10 cellular contexts compared by ENCODE assay signal in the genomic region with DNA sequence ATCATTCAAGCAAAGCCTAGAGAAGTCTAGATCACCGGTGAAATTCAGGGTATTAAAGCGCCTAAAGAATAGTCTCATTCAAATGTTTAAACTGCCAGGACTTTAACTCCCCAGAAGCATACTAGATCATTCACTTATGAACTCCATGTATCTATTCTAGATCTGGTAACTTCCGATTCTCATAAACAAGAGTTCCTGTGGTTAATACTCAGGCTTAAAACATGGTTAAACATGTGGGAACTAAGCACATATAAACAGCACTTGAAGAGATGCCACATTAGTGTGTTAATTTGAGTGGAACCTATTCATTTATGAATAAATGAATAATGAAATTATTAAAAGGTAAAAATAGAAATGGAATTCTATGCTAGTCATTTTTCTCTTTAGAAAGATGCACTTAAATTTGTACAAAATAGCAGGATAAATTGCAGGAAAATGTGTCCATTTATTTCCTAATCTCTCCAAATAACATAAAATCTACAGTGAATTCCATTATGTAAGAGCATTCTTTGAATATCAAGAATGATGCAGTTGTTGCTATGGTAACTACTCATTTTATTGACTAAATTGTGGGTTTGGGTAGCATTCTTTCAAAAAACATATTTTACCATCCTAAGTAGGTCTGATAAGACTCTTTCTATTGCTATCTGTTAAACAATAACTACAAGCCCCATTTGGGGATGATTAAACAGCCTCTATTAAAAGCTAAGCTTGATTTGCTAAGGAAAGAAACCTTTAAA.
DNase-seq lines count a peak whose midpoint lies in the region; ATAC-seq, FAIRE-seq and TF ChIP-seq lines count a peak whose summit lies in the region.
"Had no signal": no experiment of that assay in that cellular context is flagged by ENCODE, and none has a peak within 500 bp of the region (broad histone marks: within the 10 kb centered on the region; RNA-seq: fewer than 3 reads in every experiment).

No MANE protein-coding gene starts in this region.

- peak overlapping the region; percentile 89 for H3K4me3 ChIP-seq in adipocyte (ENCODE audit: low read length)
- peak overlapping the region; percentile 83 to 95 for H3K4me3 ChIP-seq in kidney (ENCODE audit: low read length in 2 of 2)

- H3K27me3 ChIP-seq in adipocyte (replicated peaks; ENCODE audit: control insufficient read depth, insufficient read depth, low read length), result no peaks in the 10 kb centered on the region

- FAIRE-seq in kidney (lab: Jason Lieb, UNC), result no peak
- FAIRE-seq: endothelial cell of umbilical vein had no signal

- peak overlapping the region; percentile 91 for H3K9ac ChIP-seq in adipocyte (ENCODE audit: low read length)
- peak overlapping the region in 1 of 2 donors; percentile 81 for H3K9ac ChIP-seq in kidney (ENCODE audit: low read length in 2 of 2)

- H3K9me3 ChIP-seq in adipocyte (ENCODE audit: control insufficient read depth, low read length) (no peaks in the 10 kb centered on the region), kidney (ENCODE audit: control insufficient read depth in 1 of 2, low read length in 2 of 2) (no peaks in the 10 kb centered on the region)

- intact Hi-C loops in kidney (cut with DNase I), result no loop called here

- no peak for TF ChIP-seq CTCF in kidney (IDR thresholded peaks at IDR 0.05; ENCODE audit: borderline replicate concordance, extremely low read depth, insufficient read depth)

- H3K36me3 ChIP-seq in adipocyte (ENCODE audit: control insufficient read depth, insufficient read depth, low read length, severe bottlenecking), result no peaks in the 10 kb centered on the region
- H3K36me3 ChIP-seq in kidney (ENCODE audit: control insufficient read depth in 1 of 2, insufficient read depth in 2 of 2, low read length in 2 of 2), result no peaks in the 10 kb centered on the region

- peak; percentile 14 for DNase-seq in AG08395 (ENCODE audit: low spot score)
- DNase-seq in HCEC 1CT, result peak; percentile 35
- peak; percentile 70 for DNase-seq in adipocyte (ENCODE audit: low read depth)
- DNase-seq in kidney, result no peak
- no peak for DNase-seq in cerebellar nuclear complex (lab: John Stamatoyannopoulos, UW)
- no peak for DNase-seq in activated CD4-positive, CD25-positive, alpha-beta regulatory T cell (lab: John Stamatoyannopoulos, UW)
- DNase-seq in OCI-M2 (lab: John Stamatoyannopoulos, UW; ENCODE audit: unreplicated experiment), result no peak
- DNase-seq: NCI-H1105 had no signal

- H3K4me1 ChIP-seq in adipocyte (ENCODE audit: control insufficient read depth, insufficient read depth, low read length) (peaks cover 19% of the 10 kb centered on the region), kidney (ENCODE audit: control insufficient read depth in 1 of 2, insufficient read depth in 1 of 2, low read depth in 1 of 2, low read length in 2 of 2) (peaks cover 4 to 8% of the 10 kb centered on the region in 2 donors)

- no peak overlapping the region for H3K27ac ChIP-seq in kidney (ENCODE audit: low read depth in 2 of 2, low read length in 2 of 2)

- ATAC-seq in GM18858 (IDR thresholded peaks at IDR 0.05; ENCODE audit: unreplicated experiment), result no peak

Comparison
In these comparisons a context has a peak if more than half of its experiments do, and no peak if none do; other contexts are left out.
1. DNase-seq: peak in AG08395 (single experiment), HCEC 1CT (single experiment) and adipocyte (single experiment); none in kidney (single experiment), cerebellar nuclear complex (0 of 2), activated CD4-positive, CD25-positive, alpha-beta regulatory T cell (0 of 4) and OCI-M2 (single experiment).